In the genomic region with DNA sequence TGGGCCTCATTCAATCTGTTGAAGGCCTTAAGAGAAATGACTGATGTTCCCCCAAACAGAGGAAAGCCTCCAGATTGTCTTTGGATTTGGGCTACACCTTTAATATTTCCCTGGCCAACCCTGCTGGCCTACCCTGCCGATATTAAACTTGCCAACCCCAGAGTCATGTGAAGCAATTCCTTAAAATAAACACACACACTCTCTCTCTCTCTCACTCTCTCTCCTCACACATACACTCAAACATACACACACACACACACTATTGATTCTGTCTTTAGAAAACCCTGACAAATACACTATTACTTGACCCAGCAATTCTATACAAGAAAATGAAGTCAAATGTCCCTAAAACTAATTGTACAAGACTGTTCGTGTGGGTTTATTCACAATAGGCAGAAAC, we compare ENCODE assay signal across 2 cellular contexts.
TF ChIP-seq lines count a peak whose summit lies in the region.

No MANE protein-coding gene starts in this region.

TF ChIP-seq in liver, 16 proteins besides CTCF, POLR2A, EP300 and RAD21:
- TF ChIP-seq, protein P1, sequence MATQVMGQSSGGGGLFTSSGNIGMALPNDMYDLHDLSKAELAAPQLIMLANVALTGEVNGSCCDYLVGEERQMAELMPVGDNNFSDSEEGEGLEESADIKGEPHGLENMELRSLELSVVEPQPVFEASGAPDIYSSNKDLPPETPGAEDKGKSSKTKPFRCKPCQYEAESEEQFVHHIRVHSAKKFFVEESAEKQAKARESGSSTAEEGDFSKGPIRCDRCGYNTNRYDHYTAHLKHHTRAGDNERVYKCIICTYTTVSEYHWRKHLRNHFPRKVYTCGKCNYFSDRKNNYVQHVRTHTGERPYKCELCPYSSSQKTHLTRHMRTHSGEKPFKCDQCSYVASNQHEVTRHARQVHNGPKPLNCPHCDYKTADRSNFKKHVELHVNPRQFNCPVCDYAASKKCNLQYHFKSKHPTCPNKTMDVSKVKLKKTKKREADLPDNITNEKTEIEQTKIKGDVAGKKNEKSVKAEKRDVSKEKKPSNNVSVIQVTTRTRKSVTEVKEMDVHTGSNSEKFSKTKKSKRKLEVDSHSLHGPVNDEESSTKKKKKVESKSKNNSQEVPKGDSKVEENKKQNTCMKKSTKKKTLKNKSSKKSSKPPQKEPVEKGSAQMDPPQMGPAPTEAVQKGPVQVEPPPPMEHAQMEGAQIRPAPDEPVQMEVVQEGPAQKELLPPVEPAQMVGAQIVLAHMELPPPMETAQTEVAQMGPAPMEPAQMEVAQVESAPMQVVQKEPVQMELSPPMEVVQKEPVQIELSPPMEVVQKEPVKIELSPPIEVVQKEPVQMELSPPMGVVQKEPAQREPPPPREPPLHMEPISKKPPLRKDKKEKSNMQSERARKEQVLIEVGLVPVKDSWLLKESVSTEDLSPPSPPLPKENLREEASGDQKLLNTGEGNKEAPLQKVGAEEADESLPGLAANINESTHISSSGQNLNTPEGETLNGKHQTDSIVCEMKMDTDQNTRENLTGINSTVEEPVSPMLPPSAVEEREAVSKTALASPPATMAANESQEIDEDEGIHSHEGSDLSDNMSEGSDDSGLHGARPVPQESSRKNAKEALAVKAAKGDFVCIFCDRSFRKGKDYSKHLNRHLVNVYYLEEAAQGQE (IDR thresholded peaks at IDR 0.05): no peak
- no peak for TF ChIP-seq TAF1 (conservative IDR thresholded peaks at IDR 0.05)
- TF ChIP-seq HNF4A (conservative IDR thresholded peaks at IDR 0.05): peak; percentile 45 to 59
- peak; percentile 67 to 80 for TF ChIP-seq RXRA (IDR thresholded peaks at IDR 0.05)
- TF ChIP-seq FOXA2 (IDR thresholded peaks at IDR 0.05): peak; percentile 84
- TF ChIP-seq YY1 (IDR thresholded peaks at IDR 0.05): peak; percentile 49
- TF ChIP-seq, protein P2, sequence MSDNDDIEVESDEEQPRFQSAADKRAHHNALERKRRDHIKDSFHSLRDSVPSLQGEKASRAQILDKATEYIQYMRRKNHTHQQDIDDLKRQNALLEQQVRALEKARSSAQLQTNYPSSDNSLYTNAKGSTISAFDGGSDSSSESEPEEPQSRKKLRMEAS (IDR thresholded peaks at IDR 0.05): peak; percentile 71
- no peak for TF ChIP-seq GABPA (IDR thresholded peaks at IDR 0.05 in 1 of 2, conservative IDR thresholded peaks at IDR 0.05 in 1 of 2)
- peak; percentile 62 for TF ChIP-seq FOXA1 (IDR thresholded peaks at IDR 0.05)
- peak; percentile 42 for TF ChIP-seq SP1 (IDR thresholded peaks at IDR 0.05)
- no peak for TF ChIP-seq NR2F2 (IDR thresholded peaks at IDR 0.05)
- TF ChIP-seq, protein P3, sequence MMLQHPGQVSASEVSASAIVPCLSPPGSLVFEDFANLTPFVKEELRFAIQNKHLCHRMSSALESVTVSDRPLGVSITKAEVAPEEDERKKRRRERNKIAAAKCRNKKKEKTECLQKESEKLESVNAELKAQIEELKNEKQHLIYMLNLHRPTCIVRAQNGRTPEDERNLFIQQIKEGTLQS (IDR thresholded peaks at IDR 0.05): no peak
- TF ChIP-seq, protein P4, sequence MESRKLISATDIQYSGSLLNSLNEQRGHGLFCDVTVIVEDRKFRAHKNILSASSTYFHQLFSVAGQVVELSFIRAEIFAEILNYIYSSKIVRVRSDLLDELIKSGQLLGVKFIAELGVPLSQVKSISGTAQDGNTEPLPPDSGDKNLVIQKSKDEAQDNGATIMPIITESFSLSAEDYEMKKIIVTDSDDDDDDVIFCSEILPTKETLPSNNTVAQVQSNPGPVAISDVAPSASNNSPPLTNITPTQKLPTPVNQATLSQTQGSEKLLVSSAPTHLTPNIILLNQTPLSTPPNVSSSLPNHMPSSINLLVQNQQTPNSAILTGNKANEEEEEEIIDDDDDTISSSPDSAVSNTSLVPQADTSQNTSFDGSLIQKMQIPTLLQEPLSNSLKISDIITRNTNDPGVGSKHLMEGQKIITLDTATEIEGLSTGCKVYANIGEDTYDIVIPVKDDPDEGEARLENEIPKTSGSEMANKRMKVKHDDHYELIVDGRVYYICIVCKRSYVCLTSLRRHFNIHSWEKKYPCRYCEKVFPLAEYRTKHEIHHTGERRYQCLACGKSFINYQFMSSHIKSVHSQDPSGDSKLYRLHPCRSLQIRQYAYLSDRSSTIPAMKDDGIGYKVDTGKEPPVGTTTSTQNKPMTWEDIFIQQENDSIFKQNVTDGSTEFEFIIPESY (IDR thresholded peaks at IDR 0.05): peak; percentile 61
- no peak for TF ChIP-seq EGR1 (IDR thresholded peaks at IDR 0.05; ENCODE audit: low read depth in 2 of 2)
- TF ChIP-seq HNF4G (IDR thresholded peaks at IDR 0.05): no peak
- TF ChIP-seq JUND (IDR thresholded peaks at IDR 0.05): peak in 1 of 2 donors; percentile 55

TF ChIP-seq in HepG2, 621 proteins besides CTCF, POLR2A, EP300 and RAD21 (continued from another document):
- TF ChIP-seq, protein P5, sequence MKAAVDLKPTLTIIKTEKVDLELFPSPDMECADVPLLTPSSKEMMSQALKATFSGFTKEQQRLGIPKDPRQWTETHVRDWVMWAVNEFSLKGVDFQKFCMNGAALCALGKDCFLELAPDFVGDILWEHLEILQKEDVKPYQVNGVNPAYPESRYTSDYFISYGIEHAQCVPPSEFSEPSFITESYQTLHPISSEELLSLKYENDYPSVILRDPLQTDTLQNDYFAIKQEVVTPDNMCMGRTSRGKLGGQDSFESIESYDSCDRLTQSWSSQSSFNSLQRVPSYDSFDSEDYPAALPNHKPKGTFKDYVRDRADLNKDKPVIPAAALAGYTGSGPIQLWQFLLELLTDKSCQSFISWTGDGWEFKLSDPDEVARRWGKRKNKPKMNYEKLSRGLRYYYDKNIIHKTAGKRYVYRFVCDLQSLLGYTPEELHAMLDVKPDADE (CRISPR knock-in tag; IDR thresholded peaks at IDR 0.05): no peak
- TF ChIP-seq, protein P6, sequence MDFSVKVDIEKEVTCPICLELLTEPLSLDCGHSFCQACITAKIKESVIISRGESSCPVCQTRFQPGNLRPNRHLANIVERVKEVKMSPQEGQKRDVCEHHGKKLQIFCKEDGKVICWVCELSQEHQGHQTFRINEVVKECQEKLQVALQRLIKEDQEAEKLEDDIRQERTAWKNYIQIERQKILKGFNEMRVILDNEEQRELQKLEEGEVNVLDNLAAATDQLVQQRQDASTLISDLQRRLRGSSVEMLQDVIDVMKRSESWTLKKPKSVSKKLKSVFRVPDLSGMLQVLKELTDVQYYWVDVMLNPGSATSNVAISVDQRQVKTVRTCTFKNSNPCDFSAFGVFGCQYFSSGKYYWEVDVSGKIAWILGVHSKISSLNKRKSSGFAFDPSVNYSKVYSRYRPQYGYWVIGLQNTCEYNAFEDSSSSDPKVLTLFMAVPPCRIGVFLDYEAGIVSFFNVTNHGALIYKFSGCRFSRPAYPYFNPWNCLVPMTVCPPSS (IDR thresholded peaks at IDR 0.05): no peak
- TF ChIP-seq, protein P7, sequence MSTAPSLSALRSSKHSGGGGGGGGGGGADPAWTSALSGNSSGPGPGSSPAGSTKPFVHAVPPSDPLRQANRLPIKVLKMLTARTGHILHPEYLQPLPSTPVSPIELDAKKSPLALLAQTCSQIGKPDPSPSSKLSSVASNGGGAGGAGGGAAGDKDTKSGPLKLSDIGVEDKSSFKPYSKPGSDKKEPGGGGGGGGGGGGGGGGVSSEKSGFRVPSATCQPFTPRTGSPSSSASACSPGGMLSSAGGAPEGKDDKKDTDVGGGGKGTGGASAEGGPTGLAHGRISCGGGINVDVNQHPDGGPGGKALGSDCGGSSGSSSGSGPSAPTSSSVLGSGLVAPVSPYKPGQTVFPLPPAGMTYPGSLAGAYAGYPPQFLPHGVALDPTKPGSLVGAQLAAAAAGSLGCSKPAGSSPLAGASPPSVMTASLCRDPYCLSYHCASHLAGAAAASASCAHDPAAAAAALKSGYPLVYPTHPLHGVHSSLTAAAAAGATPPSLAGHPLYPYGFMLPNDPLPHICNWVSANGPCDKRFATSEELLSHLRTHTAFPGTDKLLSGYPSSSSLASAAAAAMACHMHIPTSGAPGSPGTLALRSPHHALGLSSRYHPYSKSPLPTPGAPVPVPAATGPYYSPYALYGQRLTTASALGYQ (CRISPR knock-in tag; IDR thresholded peaks at IDR 0.05): no peak
- TF ChIP-seq, protein P8, sequence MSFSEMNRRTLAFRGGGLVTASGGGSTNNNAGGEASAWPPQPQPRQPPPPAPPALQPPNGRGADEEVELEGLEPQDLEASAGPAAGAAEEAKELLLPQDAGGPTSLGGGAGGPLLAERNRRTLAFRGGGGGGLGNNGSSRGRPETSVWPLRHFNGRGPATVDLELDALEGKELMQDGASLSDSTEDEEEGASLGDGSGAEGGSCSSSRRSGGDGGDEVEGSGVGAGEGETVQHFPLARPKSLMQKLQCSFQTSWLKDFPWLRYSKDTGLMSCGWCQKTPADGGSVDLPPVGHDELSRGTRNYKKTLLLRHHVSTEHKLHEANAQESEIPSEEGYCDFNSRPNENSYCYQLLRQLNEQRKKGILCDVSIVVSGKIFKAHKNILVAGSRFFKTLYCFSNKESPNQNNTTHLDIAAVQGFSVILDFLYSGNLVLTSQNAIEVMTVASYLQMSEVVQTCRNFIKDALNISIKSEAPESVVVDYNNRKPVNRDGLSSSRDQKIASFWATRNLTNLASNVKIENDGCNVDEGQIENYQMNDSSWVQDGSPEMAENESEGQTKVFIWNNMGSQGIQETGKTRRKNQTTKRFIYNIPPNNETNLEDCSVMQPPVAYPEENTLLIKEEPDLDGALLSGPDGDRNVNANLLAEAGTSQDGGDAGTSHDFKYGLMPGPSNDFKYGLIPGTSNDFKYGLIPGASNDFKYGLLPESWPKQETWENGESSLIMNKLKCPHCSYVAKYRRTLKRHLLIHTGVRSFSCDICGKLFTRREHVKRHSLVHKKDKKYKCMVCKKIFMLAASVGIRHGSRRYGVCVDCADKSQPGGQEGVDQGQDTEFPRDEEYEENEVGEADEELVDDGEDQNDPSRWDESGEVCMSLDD (CRISPR knock-in tag; IDR thresholded peaks at IDR 0.05; ENCODE audit: borderline replicate concordance): no peak
- TF ChIP-seq RBFOX2 (IDR thresholded peaks at IDR 0.05; ENCODE audit: low read depth, low read length): no peak
- TF ChIP-seq, protein P9, sequence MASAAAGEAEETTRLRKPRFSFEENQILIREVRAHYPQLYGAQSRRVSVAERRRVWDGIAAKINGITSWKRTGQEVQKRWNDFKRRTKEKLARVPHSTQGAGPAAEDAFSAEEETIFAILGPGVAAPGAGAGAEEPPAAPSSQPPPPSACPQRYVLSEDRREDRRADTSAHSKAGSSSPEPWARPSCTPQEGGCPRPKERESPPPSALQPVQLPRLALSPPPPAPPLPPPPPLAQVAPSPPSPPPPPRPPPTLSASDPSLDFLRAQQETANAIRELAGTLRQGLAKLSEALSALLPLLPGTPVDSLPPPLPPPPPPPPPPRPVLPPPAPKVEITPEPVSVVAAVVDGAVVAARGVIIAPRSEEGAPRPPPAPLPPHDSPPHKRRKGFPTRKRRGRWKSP (CRISPR knock-in tag; IDR thresholded peaks at IDR 0.05): no peak
- TF ChIP-seq, protein P10, sequence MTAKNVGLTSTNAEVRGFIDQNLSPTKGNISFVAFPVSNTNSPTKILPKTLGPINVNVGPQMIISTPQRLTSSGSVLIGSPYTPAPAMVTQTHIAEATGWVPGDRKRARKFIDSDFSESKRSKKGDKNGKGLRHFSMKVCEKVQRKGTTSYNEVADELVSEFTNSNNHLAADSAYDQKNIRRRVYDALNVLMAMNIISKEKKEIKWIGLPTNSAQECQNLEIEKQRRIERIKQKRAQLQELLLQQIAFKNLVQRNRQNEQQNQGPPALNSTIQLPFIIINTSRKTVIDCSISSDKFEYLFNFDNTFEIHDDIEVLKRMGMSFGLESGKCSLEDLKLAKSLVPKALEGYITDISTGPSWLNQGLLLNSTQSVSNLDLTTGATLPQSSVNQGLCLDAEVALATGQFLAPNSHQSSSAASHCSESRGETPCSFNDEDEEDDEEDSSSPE (CRISPR knock-in tag; IDR thresholded peaks at IDR 0.05): no peak
- TF ChIP-seq ELF3 (CRISPR knock-in tag; IDR thresholded peaks at IDR 0.05): no peak
- TF ChIP-seq CBFB (CRISPR knock-in tag; IDR thresholded peaks at IDR 0.05): no peak
TF ChIP-seq in HepG2: peak in this region for 0.
